Comparison of ENCODE assay signal across 1 cellular context in genomic region chr4:85474356-85474755, GRCh38.
TF ChIP-seq lines count a peak whose summit lies in the region.

No MANE protein-coding gene starts in this region.

TF ChIP-seq in HCT116, 20 proteins besides CTCF, POLR2A, EP300 and RAD21 (continued from another document):
- TF ChIP-seq, protein P1, sequence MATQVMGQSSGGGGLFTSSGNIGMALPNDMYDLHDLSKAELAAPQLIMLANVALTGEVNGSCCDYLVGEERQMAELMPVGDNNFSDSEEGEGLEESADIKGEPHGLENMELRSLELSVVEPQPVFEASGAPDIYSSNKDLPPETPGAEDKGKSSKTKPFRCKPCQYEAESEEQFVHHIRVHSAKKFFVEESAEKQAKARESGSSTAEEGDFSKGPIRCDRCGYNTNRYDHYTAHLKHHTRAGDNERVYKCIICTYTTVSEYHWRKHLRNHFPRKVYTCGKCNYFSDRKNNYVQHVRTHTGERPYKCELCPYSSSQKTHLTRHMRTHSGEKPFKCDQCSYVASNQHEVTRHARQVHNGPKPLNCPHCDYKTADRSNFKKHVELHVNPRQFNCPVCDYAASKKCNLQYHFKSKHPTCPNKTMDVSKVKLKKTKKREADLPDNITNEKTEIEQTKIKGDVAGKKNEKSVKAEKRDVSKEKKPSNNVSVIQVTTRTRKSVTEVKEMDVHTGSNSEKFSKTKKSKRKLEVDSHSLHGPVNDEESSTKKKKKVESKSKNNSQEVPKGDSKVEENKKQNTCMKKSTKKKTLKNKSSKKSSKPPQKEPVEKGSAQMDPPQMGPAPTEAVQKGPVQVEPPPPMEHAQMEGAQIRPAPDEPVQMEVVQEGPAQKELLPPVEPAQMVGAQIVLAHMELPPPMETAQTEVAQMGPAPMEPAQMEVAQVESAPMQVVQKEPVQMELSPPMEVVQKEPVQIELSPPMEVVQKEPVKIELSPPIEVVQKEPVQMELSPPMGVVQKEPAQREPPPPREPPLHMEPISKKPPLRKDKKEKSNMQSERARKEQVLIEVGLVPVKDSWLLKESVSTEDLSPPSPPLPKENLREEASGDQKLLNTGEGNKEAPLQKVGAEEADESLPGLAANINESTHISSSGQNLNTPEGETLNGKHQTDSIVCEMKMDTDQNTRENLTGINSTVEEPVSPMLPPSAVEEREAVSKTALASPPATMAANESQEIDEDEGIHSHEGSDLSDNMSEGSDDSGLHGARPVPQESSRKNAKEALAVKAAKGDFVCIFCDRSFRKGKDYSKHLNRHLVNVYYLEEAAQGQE (IDR thresholded peaks at IDR 0.05; ENCODE audit: low read depth): no peak
- no peak for TF ChIP-seq EZH2phosphoT487 (IDR thresholded peaks at IDR 0.05; ENCODE audit: borderline replicate concordance)
- no peak for TF ChIP-seq FOSL1 (IDR thresholded peaks at IDR 0.05; ENCODE audit: low read depth)
- TF ChIP-seq ZFX (IDR thresholded peaks at IDR 0.05): no peak
- TF ChIP-seq CEBPB (IDR thresholded peaks at IDR 0.05; ENCODE audit: low read depth): no peak
- TF ChIP-seq CBX3 (IDR thresholded peaks at IDR 0.05; ENCODE audit: low read depth): no peak
- TF ChIP-seq EGR1 (IDR thresholded peaks at IDR 0.05; ENCODE audit: low read depth): no peak
TF ChIP-seq in HCT116: peak in this region for 0.
